ENCODE assay signal across 8 cellular contexts in the genomic region with DNA sequence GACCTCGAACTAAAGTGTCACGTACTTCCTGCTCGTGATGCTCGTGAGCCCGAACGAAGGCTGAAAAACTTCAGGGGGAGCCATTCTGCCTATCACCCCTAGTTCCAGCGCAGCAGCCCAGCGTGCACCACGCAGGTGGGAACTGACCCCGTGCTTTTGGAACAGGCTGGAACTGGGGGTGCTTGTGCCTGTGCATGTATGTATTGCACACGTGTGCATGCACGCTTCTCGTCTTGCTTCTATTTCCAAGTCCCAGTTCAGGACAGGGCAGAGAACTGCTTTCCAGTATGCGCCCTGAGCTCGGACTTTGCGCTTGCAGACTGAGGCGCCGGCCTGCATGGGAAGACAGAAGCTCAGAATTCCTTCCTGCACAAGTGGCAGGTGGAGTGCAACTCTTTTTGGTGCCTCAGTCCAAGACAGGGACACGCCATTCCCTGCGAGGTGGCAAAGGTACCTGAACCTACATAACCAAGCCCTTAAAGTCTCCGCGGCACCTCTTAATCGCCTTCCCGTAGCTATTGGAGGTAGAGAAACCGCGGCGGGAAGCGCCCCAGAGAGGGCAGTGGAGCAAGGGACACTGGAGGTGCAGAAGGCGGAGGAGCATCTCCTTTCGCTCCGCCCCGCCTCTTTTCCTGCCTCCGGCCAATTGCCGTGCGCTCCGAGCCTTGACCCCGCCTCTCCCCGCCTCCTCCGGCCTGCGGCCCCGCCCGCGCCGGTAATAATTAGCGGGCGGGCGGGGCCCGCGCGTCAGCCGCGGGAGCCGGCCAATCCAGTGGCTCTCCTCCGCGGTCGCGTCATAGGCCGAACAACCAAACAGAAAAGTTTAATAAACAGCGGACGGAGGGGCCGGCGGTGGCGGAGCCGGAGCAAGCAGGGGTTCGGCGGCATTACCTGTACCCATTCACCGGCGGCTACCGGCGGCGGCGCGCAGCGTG. TPM values are rescaled to one million over a fixed set of nuclear protein-coding genes. Genes with fewer than 3 reads are reported as not detected.
DNase-seq lines count a peak whose midpoint lies in the region; TF ChIP-seq lines count a peak whose summit lies in the region.

A gene (plus strand): TSS at position 826 of the 935 bp plus-strand sequence. CDS start 60,669 bp downstream, outside the sequence.

- no peaks in the 10 kb centered on the region for H3K9me3 ChIP-seq in SK-N-MC (ENCODE audit: low read depth, low read length)
- no peaks in the 10 kb centered on the region for H3K9me3 ChIP-seq in suprapubic skin

- CTCF ChIA-PET in activated naive CD4-positive, alpha-beta T cell treated with anti-CD3 and anti-CD28 coated beads, Interleukin-2, amount 10 ng/mL, durations not matched to agents 7 days and 5 days (lab: Charles Lee), result interaction anchor here (1.7 to 2.9 kb wide), 2 partner anchors 91 to 114 kb away, joined by 6 to 22 read pairs; no protein-coding TSS in a partner anchor

- peaks cover 28% of the 10 kb centered on the region for H3K4me1 ChIP-seq in suprapubic skin

- peak within 1 kb of the TSS; percentile 90 for H3K27ac Mint-ChIP-seq in HFFc6
- H3K27ac Mint-ChIP-seq in activated naive CD4-positive, alpha-beta T cell treated with anti-CD3 and anti-CD28 coated beads, Interleukin-2, amount 10 ng/mL, durations not matched to agents 7 days and 5 days, result peak within 1 kb of the TSS; percentile 96

- no peaks in the 10 kb centered on the region for H3K36me3 ChIP-seq in GM06990 (ENCODE audit: control insufficient read depth, insufficient read depth, low read length)
- H3K36me3 ChIP-seq in SK-N-MC (ENCODE audit: insufficient read depth, low read length), result no peaks in the 10 kb centered on the region
- H3K36me3 ChIP-seq in suprapubic skin, result no peaks in the 10 kb centered on the region

- no peaks in the 10 kb centered on the region for H3K9me3 Mint-ChIP-seq in HFFc6
- no peaks in the 10 kb centered on the region for H3K9me3 Mint-ChIP-seq in activated naive CD4-positive, alpha-beta T cell treated with anti-CD3 and anti-CD28 coated beads, Interleukin-2, amount 10 ng/mL, durations not matched to agents 7 days and 5 days

- TF ChIP-seq CTCF in GM06990 (IDR thresholded peaks at IDR 0.05; ENCODE audit: insufficient read depth, low read length, poor library complexity, severe bottlenecking) (peak; percentile 16), HFFc6 (IDR thresholded peaks at IDR 0.05) (no peak; the same call in 1 of the 2 replicates), NB4 (IDR thresholded peaks at IDR 0.05; ENCODE audit: low read depth, low read length) (no peak), suprapubic skin (IDR thresholded peaks at IDR 0.05) (no peak)

- H3K4me3 ChIP-seq in GM06990 (replicated peaks; ENCODE audit: low read depth, low read length) (peak within 1 kb of the TSS; percentile 82), NB4 (ENCODE audit: low read depth, low read length) (peak within 1 kb of the TSS; percentile 93), SK-N-MC (peak within 1 kb of the TSS; percentile 95), suprapubic skin (peak within 1 kb of the TSS; percentile 95)

- DNase-seq in GM06990 (ENCODE audit: extremely low read depth, insufficient read length) (peak; percentile 98), HFFc6 (peak; percentile 90), NB4 (ENCODE audit: low read depth) (peak; percentile 97), SK-N-MC (ENCODE audit: low read depth, low spot score) (no peak), germinal center (ENCODE audit: low spot score) (peak; percentile 96), nucleus accumbens (lab: John Stamatoyannopoulos, UW) (peak; percentile 66 to 96 (median 91)), suprapubic skin (ENCODE audit: low spot score in 2 of 2) (peak; percentile 96 to 97)
- peak; percentile 97 for DNase-seq in activated naive CD4-positive, alpha-beta T cell treated with anti-CD3 and anti-CD28 coated beads, Interleukin-2, amount 10 ng/mL, durations not matched to agents 7 days and 5 days

- no peaks in the 10 kb centered on the region for H3K27me3 ChIP-seq in GM06990 (replicated peaks; ENCODE audit: control insufficient read depth, insufficient read depth, low read length)
- H3K27me3 ChIP-seq in suprapubic skin, result no peaks in the 10 kb centered on the region

- no peaks in the 10 kb centered on the region for H3K36me3 Mint-ChIP-seq in HFFc6 (ENCODE audit: low read depth)
- peaks cover 4% of the 10 kb centered on the region for H3K36me3 Mint-ChIP-seq in activated naive CD4-positive, alpha-beta T cell treated with anti-CD3 and anti-CD28 coated beads, Interleukin-2, amount 10 ng/mL, durations not matched to agents 7 days and 5 days

- peak within 1 kb of the TSS; percentile 87 for H3K9ac ChIP-seq in SK-N-MC (ENCODE audit: insufficient read length)

- peak within 1 kb of the TSS; percentile 96 for H3K4me3 Mint-ChIP-seq in HFFc6
- H3K4me3 Mint-ChIP-seq in activated naive CD4-positive, alpha-beta T cell treated with anti-CD3 and anti-CD28 coated beads, Interleukin-2, amount 10 ng/mL, durations not matched to agents 7 days and 5 days, result peak within 1 kb of the TSS; percentile 89

- peaks cover 5% of the 10 kb centered on the region for H3K27me3 Mint-ChIP-seq in HFFc6 (ENCODE audit: insufficient read depth)
- no peaks in the 10 kb centered on the region for H3K27me3 Mint-ChIP-seq in activated naive CD4-positive, alpha-beta T cell treated with anti-CD3 and anti-CD28 coated beads, Interleukin-2, amount 10 ng/mL, durations not matched to agents 7 days and 5 days

- no peak for TF ChIP-seq EP300 in suprapubic skin (IDR thresholded peaks at IDR 0.05)

- peaks cover 36% of the 10 kb centered on the region for H3K4me1 Mint-ChIP-seq in HFFc6 (ENCODE audit: low read depth)
- peaks cover 38% of the 10 kb centered on the region for H3K4me1 Mint-ChIP-seq in activated naive CD4-positive, alpha-beta T cell treated with anti-CD3 and anti-CD28 coated beads, Interleukin-2, amount 10 ng/mL, durations not matched to agents 7 days and 5 days

- peak within 1 kb of the TSS; percentile 77 for H3K27ac ChIP-seq in SK-N-MC
- peak within 1 kb of the TSS; percentile 97 for H3K27ac ChIP-seq in suprapubic skin

- under 1% methylated on average over 33 of the region's 74 CpGs for WGBS in suprapubic skin

- TF ChIP-seq POLR2A in NB4 (IDR thresholded peaks at IDR 0.05; ENCODE audit: extremely low read depth, insufficient read length), result peak; percentile 74
- peak in 1 of 2 donors; percentile 57 for TF ChIP-seq POLR2A in suprapubic skin (IDR thresholded peaks at IDR 0.05)

RNA-seq across cellular contexts. Expression of the gene that starts here (rescaled TPM):
- total RNA-seq in HFFc6 (2021; fragmentation: NEBNext Ultra II Directional; extraction: Animal tissue kit (Norgen Biotek cat#: 25700)), result 10 to 100 TPM; 49.0 to 62.6 (median 57.6) TPM
- total RNA-seq in suprapubic skin, result 100 to 1,000 TPM in 1 of 4 donors, 10 to 100 TPM in 3; 47.9 to 107 (median 80.9) TPM
